ENCODE assay signal across 21 cellular contexts in the genomic region with DNA sequence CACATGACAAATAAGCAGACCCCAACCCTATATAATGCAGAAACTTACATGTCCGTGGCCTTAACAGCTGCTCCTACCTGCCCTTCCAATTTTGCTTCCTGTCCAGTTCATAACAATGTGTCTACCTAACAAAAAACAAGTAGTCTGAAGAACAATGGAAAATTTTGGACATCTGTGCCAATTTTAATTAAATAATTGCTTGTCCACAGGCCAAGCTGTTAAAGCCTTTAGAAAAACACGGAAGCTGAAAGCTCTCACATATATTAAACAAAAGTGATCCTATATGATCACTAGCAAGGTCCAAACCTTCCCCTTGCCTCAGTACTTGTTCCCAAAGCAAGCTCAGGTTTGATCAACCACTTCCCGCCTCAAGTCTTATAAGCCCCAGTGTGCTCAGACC. TPM values are rescaled to one million over a fixed set of nuclear protein-coding genes. Genes with fewer than 3 reads are reported as not detected.
DNase-seq lines count a peak whose midpoint lies in the region; ATAC-seq, FAIRE-seq and TF ChIP-seq lines count a peak whose summit lies in the region.
"Had no signal": no experiment of that assay in that cellular context is flagged by ENCODE, and none has a peak within 500 bp of the region (broad histone marks: within the 10 kb centered on the region; RNA-seq: fewer than 3 reads in every experiment).

No MANE protein-coding gene starts in this region.

- TF ChIP-seq CTCF in heart right ventricle (IDR thresholded peaks at IDR 0.05) = no peak
- TF ChIP-seq CTCF in LNCaP clone FGC (IDR thresholded peaks at IDR 0.05; ENCODE audit: control insufficient read depth, extremely low read depth, insufficient read depth) = no peak
- no peak for TF ChIP-seq CTCF in endothelial cell of umbilical vein (IDR thresholded peaks at IDR 0.05; ENCODE audit: extremely low read depth in 1 of 2, insufficient read depth in 1 of 2, low read depth in 1 of 2, low read length in 2 of 2)

- no peak for FAIRE-seq in endothelial cell of umbilical vein (lab: Jason Lieb, UNC)
- FAIRE-seq: GM12891, GM18507 had no signal

- BruUV-seq in endothelial cell of umbilical vein (replicated peaks; lab: Mats Ljungman, UMichigan) = no TSS peak

- H3K4me1 ChIP-seq in heart right ventricle (peaks cover 3 to 91% (median 38%) of the 10 kb centered on the region in 9 donors), endothelial cell of umbilical vein (ENCODE audit: control insufficient read depth, extremely low read depth, insufficient read depth, low read length) (peaks cover 27% of the 10 kb centered on the region), subcutaneous abdominal adipose tissue (ENCODE audit: control insufficient read depth in 5 of 5, insufficient read depth in 5 of 5, low read length in 5 of 5) (peaks cover 0 to 43% (median 9%) of the 10 kb centered on the region in 5 donors)
- H3K4me1 ChIP-seq: Peyer's patch had no signal

- H3K27ac ChIP-seq in heart right ventricle (peak overlapping the region in 8 of 10 donors; percentile 20 to 71 (median 44)), endothelial cell of umbilical vein (ENCODE audit: insufficient read depth, low read depth, low read length) (no peak overlapping the region), subcutaneous abdominal adipose tissue (ENCODE audit: low read depth, low read length) (peak overlapping the region; percentile 62)
- H3K27ac ChIP-seq: BLaER1, Peyer's patch had no signal

- no peaks in the 10 kb centered on the region for H3K36me3 ChIP-seq in heart right ventricle
- no peaks in the 10 kb centered on the region for H3K36me3 ChIP-seq in endothelial cell of umbilical vein (ENCODE audit: control insufficient read depth in 2 of 2, extremely low read depth in 1 of 2, insufficient read depth in 2 of 2, low read length in 2 of 2)
- H3K36me3 ChIP-seq in subcutaneous abdominal adipose tissue (ENCODE audit: control insufficient read depth in 5 of 5, insufficient read depth in 5 of 5, low read length in 5 of 5) = no peaks in the 10 kb centered on the region
- H3K36me3 ChIP-seq: Peyer's patch had no signal

- H3K79me2 ChIP-seq in endothelial cell of umbilical vein (ENCODE audit: control insufficient read depth, insufficient read depth, low read length) = no peaks in the 10 kb centered on the region

- TF ChIP-seq POLR2A in endothelial cell of umbilical vein (IDR thresholded peaks at IDR 0.05; ENCODE audit: low read depth, low read length) = no peak

- CTCF ChIA-PET in endothelial cell of umbilical vein (lab: Charles Lee) = interaction anchor here (0.8 to 1.2 kb wide), 3 partner anchors 10 to 214 kb away, joined by 3 to 4 read pairs (median 3); no protein-coding TSS in a partner anchor

- WGBS in heart right ventricle, 2 donors = 62 to 69% methylated on average over 3 of the region's 3 CpGs

- no peaks in the 10 kb centered on the region for H3K27me3 ChIP-seq in heart right ventricle
- no peaks in the 10 kb centered on the region for H3K27me3 ChIP-seq in endothelial cell of umbilical vein (ENCODE audit: control insufficient read depth in 2 of 2, insufficient read depth in 2 of 2, low read length in 2 of 2)
- no peaks in the 10 kb centered on the region for H3K27me3 ChIP-seq in subcutaneous abdominal adipose tissue (ENCODE audit: control insufficient read depth in 5 of 5, insufficient read depth in 4 of 5, low read length in 5 of 5)
- H3K27me3 ChIP-seq: BLaER1, Peyer's patch had no signal

- H3K4me3 ChIP-seq in heart right ventricle (no peak overlapping the region), LNCaP clone FGC (ENCODE audit: low read depth, low read length) (no peak overlapping the region), endothelial cell of umbilical vein (replicated peaks in 1 of 3; ENCODE audit: insufficient read depth in 1 of 3, low read depth in 1 of 3, low read length in 3 of 3) (no peak overlapping the region), subcutaneous abdominal adipose tissue (ENCODE audit: low read depth in 1 of 5, low read length in 5 of 5) (no peak overlapping the region)
- H3K4me3 ChIP-seq: BLaER1, Peyer's patch had no signal

- H3K9ac ChIP-seq in endothelial cell of umbilical vein (replicated peaks; ENCODE audit: extremely low read depth, insufficient read depth, low read length) = no peak overlapping the region
- no peak overlapping the region for H3K9ac ChIP-seq in subcutaneous abdominal adipose tissue (ENCODE audit: low read length in 5 of 5)
- H3K9ac ChIP-seq: BLaER1 had no signal

- H4K20me1 ChIP-seq in endothelial cell of umbilical vein (replicated peaks; ENCODE audit: control insufficient read depth, extremely low read depth, insufficient read depth, low read length) = peaks cover 4% of the 10 kb centered on the region

- H3K9me3 ChIP-seq in heart right ventricle = no peaks in the 10 kb centered on the region
- no peaks in the 10 kb centered on the region for H3K9me3 ChIP-seq in endothelial cell of umbilical vein (replicated peaks; ENCODE audit: control insufficient read depth, insufficient read depth, low read length)
- H3K9me3 ChIP-seq in subcutaneous abdominal adipose tissue (ENCODE audit: control insufficient read depth in 5 of 5, low read length in 5 of 5) = no peaks in the 10 kb centered on the region
- H3K9me3 ChIP-seq: BLaER1, Peyer's patch had no signal

- DNase-seq in heart right ventricle = no peak
- DNase-seq in left ventricle myocardium superior = no peak
- peak; percentile 59 for DNase-seq in LNCaP clone FGC (ENCODE audit: low read depth)
- peak; percentile 74 for DNase-seq in endothelial cell of umbilical vein (ENCODE audit: low read depth, low spot score)
- no peak for DNase-seq in NCI-H1105 treated with DMSO at 0.1 percent for 48 hours (lab: John Stamatoyannopoulos, UW)
- no peak for DNase-seq in DMS79 (lab: John Stamatoyannopoulos, UW)
- DNase-seq: CD4-positive, alpha-beta memory T cell; EL; GOT3; KBM-7; MV-4-11; NCI-H187; NCI-H2107; NCI-H226; NCI-H524; NK-92 treated with Interleukin-12 subunit alpha and Interleukin-12 subunit beta, amount 100 ng/mL, for 24 hours; Peyer's patch had no signal

- H3K4me2 ChIP-seq in endothelial cell of umbilical vein (ENCODE audit: insufficient read depth, low read length) = no peak overlapping the region
- H3K4me2 ChIP-seq: BLaER1 had no signal

- H3K9me1 ChIP-seq in endothelial cell of umbilical vein (replicated peaks; ENCODE audit: control insufficient read depth, extremely low read depth, insufficient read depth, low read length) = no peaks in the 10 kb centered on the region

- intact Hi-C loops in heart right ventricle (cut with DNase I) = no loop called here
- intact Hi-C loops in left ventricle myocardium superior (cut with micrococcal nuclease) = no loop called here
- intact Hi-C loops in endothelial cell of umbilical vein (cut with micrococcal nuclease) = no loop called here

- POLR2A ChIA-PET in endothelial cell of umbilical vein (lab: Charles Lee) = no interaction called here

- H2AFZ ChIP-seq in endothelial cell of umbilical vein (ENCODE audit: low read depth, low read length) = no peak overlapping the region

- peak in 2 of 8 donors; percentile 21 to 23 for ATAC-seq in heart right ventricle
- ATAC-seq in left ventricle myocardium superior = no peak

- dilution Hi-C loops in endothelial cell of umbilical vein (cut with MboI; ENCODE audit: extremely low pct_ligation_motif_present, low sequenced_read_pairs) = no loop called here

TF ChIP-seq in endothelial cell of umbilical vein, 7 proteins besides CTCF, POLR2A, EP300 and RAD21:
- TF ChIP-seq GATA2 (IDR thresholded peaks at IDR 0.05; ENCODE audit: insufficient read depth, insufficient read length, low read depth, low read length) (no peak), MYC (IDR thresholded peaks at IDR 0.05; ENCODE audit: low read depth, low read length) (no peak), POLR2AphosphoS5 (IDR thresholded peaks at IDR 0.05; ENCODE audit: insufficient read depth, low read depth, low read length) (no peak), FOS (IDR thresholded peaks at IDR 0.05; ENCODE audit: borderline replicate concordance, insufficient read depth, low read length) (no peak), MAX (IDR thresholded peaks at IDR 0.05; ENCODE audit: insufficient read depth, insufficient read length) (no peak), JUN (IDR thresholded peaks at IDR 0.05; ENCODE audit: borderline replicate concordance, insufficient read depth, insufficient read length, low read depth) (no peak), EZH2 (IDR thresholded peaks at IDR 0.05; ENCODE audit: borderline replicate concordance, low read depth, low read length, severe bottlenecking) (no peak)

RNA-seq across cellular contexts. Expression of gene MAGI1, which starts 37.1 kb away (rescaled TPM):
- total RNA-seq in heart right ventricle (10 to 100 TPM; 19.4 to 58.2 (median 43.6) TPM), left ventricle myocardium superior (37.5 TPM), endothelial cell of umbilical vein (47.7 and 47.9 TPM in 2 replicates)
- polyA plus RNA-seq in heart right ventricle (10 to 100 TPM in 1 of 2 donors, 1 to 10 TPM in 1; 5.7 to 21.9 TPM), endothelial cell of umbilical vein (8.2 and 10.1 TPM in 2 replicates)
- 9.6 and 9.8 TPM in 2 replicates for polyA plus RNA-seq in endothelial cell of umbilical vein (2011; cell fraction: cytosol; rRNA removed)
- polyA plus RNA-seq in endothelial cell of umbilical vein (2011; cell fraction: nucleus; rRNA removed) = 55.5 and 63.7 TPM in 2 replicates
- 9.9 and 12.6 TPM in 2 replicates for polyA plus RNA-seq in endothelial cell of umbilical vein (2012)
- 49.7 and 51.7 TPM in 2 replicates for polyA minus RNA-seq in endothelial cell of umbilical vein
- polyA minus RNA-seq in endothelial cell of umbilical vein (2011; cell fraction: cytosol; rRNA and poly(A)+ RNA removed) = 2.2 TPM
- polyA minus RNA-seq in endothelial cell of umbilical vein (2011; cell fraction: nucleus; rRNA and poly(A)+ RNA removed) = 105 and 110 TPM in 2 replicates
- polyA plus RNA-seq: CD4-positive, alpha-beta memory T cell had no signal

Comparison
In these comparisons a context has a peak if more than half of its experiments do, and no peak if none do; other contexts are left out.
1. DNase-seq: peak in LNCaP clone FGC (single experiment) and endothelial cell of umbilical vein (single experiment); none in heart right ventricle (0 of 2), left ventricle myocardium superior (single experiment), NCI-H1105 treated with DMSO at 0.1 percent for 48 hours (single experiment) and DMS79 (single experiment).